In the genomic region with DNA sequence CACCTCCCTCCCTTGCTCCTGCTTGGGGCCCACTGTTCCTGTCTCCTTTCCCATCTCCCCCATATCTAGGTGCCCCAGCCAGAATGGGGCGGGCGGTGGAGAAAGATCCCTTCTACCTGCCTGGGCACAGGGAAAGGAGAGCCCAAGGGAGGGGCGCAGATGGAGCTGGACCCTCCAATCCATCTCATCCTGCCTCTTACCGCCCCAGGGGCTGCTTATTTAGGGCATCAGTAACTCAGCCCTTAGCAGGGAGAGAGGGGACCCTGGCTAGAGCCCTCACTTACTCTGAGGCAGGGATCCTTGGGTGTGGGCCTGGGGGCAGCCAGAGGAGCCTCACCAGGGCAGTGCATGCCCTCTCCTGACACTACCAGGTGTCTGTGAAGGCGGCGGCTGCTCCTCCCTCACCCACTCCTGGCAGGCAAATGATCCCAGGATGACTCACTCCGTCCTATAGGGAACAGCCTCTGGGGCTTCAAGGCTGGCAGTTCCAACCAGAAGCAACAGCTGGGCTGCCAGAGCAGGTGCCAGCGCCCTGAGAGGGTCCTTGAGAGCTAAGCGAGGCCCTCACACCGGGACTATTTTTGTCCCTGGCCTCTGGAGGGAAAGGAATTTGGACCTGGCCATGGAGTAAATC, we compare ENCODE assay signal across 9 cellular contexts. TPM values are rescaled to one million over a fixed set of nuclear protein-coding genes. Genes with fewer than 3 reads are reported as not detected.
A peak's percentile ranks its signal among the peaks of the same experiment; 100 is the strongest.
DNase-seq lines count a peak whose midpoint lies in the region; ATAC-seq and TF ChIP-seq lines count a peak whose summit lies in the region.
"Had no signal": no experiment of that assay in that cellular context is flagged by ENCODE, and none has a peak within 500 bp of the region (broad histone marks: within the 10 kb centered on the region; RNA-seq: fewer than 3 reads in every experiment).

No MANE protein-coding gene starts in this region.

- TF ChIP-seq POLR2A in body of pancreas (IDR thresholded peaks at IDR 0.05) (peak in 2 of 3 donors; percentile 39 to 46), testis (IDR thresholded peaks at IDR 0.05) (no peak)

- intact Hi-C loops in body of pancreas (cut with DNase I) (no loop called here), testis (cut with DNase I; ENCODE audit: low total_unique reads) (no loop called here)

- no peak overlapping the region for H3K4me2 ChIP-seq in mesenchymal stem cell (ENCODE audit: low read length, poor library complexity, severe bottlenecking)
- H3K4me2 ChIP-seq: KMS-11 had no signal

- peak overlapping the region; percentile 18 for H4K91ac ChIP-seq in mesenchymal stem cell (ENCODE audit: low read length)

- no peak overlapping the region for H3K4me3 Mint-ChIP-seq in glutamatergic neuron (ENCODE audit: unreplicated experiment)

- no peak overlapping the region for H3K14ac ChIP-seq in mesenchymal stem cell (ENCODE audit: low read length in 2 of 2)

- peak overlapping the region; percentile 14 for H4K8ac ChIP-seq in mesenchymal stem cell (ENCODE audit: low read length)

- H3K36me3 ChIP-seq in body of pancreas (replicated peaks in 1 of 2; ENCODE audit: insufficient read depth in 1 of 2, low read depth in 2 of 2) (no peaks in the 10 kb centered on the region), mesenchymal stem cell (ENCODE audit: control insufficient read depth in 1 of 2, insufficient read depth in 2 of 2, low read depth in 1 of 2, low read length in 2 of 2) (peaks cover 2 to 15% of the 10 kb centered on the region in 2 experiments), testis (ENCODE audit: low read depth, missing control alignments) (no peaks in the 10 kb centered on the region)

- H3K4me1 ChIP-seq in body of pancreas (peaks cover 48% of the 10 kb centered on the region), mesenchymal stem cell (ENCODE audit: control insufficient read depth, insufficient read depth, low read depth, low read length) (peaks cover 51% of the 10 kb centered on the region), testis (peaks cover 16% of the 10 kb centered on the region)

- H2AK5ac ChIP-seq in mesenchymal stem cell (ENCODE audit: low read length, severe bottlenecking), result peak overlapping the region; percentile 97

- no peak overlapping the region for H3K18ac ChIP-seq in mesenchymal stem cell (ENCODE audit: low read depth in 1 of 2, low read length in 2 of 2)

- H3K9ac ChIP-seq in mesenchymal stem cell (ENCODE audit: low read length), result no peak overlapping the region
- H3K9ac ChIP-seq: KMS-11 had no signal

- H3K4me3 ChIP-seq in body of pancreas, result no peak overlapping the region
- H3K4me3 ChIP-seq in mesenchymal stem cell (ENCODE audit: insufficient read depth in 1 of 2, low read depth in 1 of 2, low read length in 2 of 2), result no peak overlapping the region
- H3K4me3 ChIP-seq in testis, result no peak overlapping the region

- DNase-seq in D341Med (ENCODE audit: low spot score) (peak; percentile 54), NCI-H2029 treated with DMSO at 0.1 percent for 48 hours (lab: John Stamatoyannopoulos, UW) (peak; percentile 72), body of pancreas (peak; percentile 76 to 95 (median 89)), mesenchymal stem cell (peak; percentile 76), glutamatergic neuron (no peak), testis (no peak)

- H3K9me3 ChIP-seq in body of pancreas (no peaks in the 10 kb centered on the region), mesenchymal stem cell (ENCODE audit: control insufficient read depth, low read length) (no peaks in the 10 kb centered on the region), testis (no peaks in the 10 kb centered on the region)

- H3K27me3 Mint-ChIP-seq in glutamatergic neuron (ENCODE audit: unreplicated experiment), result peaks cover 14% of the 10 kb centered on the region

- H2BK15ac ChIP-seq in mesenchymal stem cell (ENCODE audit: low read depth, poor library complexity, severe bottlenecking), result peak overlapping the region; percentile 41

- no peak overlapping the region for H3K27ac Mint-ChIP-seq in glutamatergic neuron (ENCODE audit: unreplicated experiment)

- H3K27me3 ChIP-seq in body of pancreas (no peaks in the 10 kb centered on the region), mesenchymal stem cell (ENCODE audit: control insufficient read depth in 1 of 2, insufficient read depth in 1 of 2, low read length in 2 of 2) (no peaks in the 10 kb centered on the region), testis (no peaks in the 10 kb centered on the region)

- H3K27ac ChIP-seq in body of pancreas (peak overlapping the region; percentile 59 to 75 (median 64)), mesenchymal stem cell (ENCODE audit: low read length, poor library complexity, severe bottlenecking) (peak overlapping the region; percentile 13), testis (no peak overlapping the region)
- H3K27ac ChIP-seq: KMS-11 had no signal

- H3K79me1 ChIP-seq in mesenchymal stem cell (replicated peaks; ENCODE audit: low read length, poor library complexity, severe bottlenecking), result peaks cover 12% of the 10 kb centered on the region

- TF ChIP-seq CTCF in body of pancreas (IDR thresholded peaks at IDR 0.05), result peak in 1 of 7 experiments; percentile 9
- TF ChIP-seq CTCF in glutamatergic neuron (IDR thresholded peaks at IDR 0.05; ENCODE audit: partially characterized antibody, unreplicated experiment), result no peak
- TF ChIP-seq CTCF in testis (IDR thresholded peaks at IDR 0.05), result no peak

- H3K4me1 Mint-ChIP-seq in glutamatergic neuron (ENCODE audit: low read depth, unreplicated experiment), result peaks cover 27% of the 10 kb centered on the region

- H2AFZ ChIP-seq in mesenchymal stem cell (ENCODE audit: low read depth, low read length), result no peak overlapping the region

- no peak overlapping the region for H2BK120ac ChIP-seq in mesenchymal stem cell (ENCODE audit: low read depth, low read length)

- H3K23ac ChIP-seq in mesenchymal stem cell (ENCODE audit: low read length in 2 of 2), result peak overlapping the region in 1 of 2 experiments; percentile 73

- ATAC-seq in body of pancreas (peak; percentile 65), GM21528 (IDR thresholded peaks at IDR 0.05; ENCODE audit: low FRiP score, unreplicated experiment) (no peak), HG03469 (IDR thresholded peaks at IDR 0.05; ENCODE audit: unreplicated experiment) (no peak)

- H2BK5ac ChIP-seq in mesenchymal stem cell (ENCODE audit: low read depth, low read length, poor library complexity, severe bottlenecking), result no peak overlapping the region

- H2BK12ac ChIP-seq in mesenchymal stem cell (ENCODE audit: low read length in 2 of 2), result peak overlapping the region in 1 of 2 experiments; percentile 71

- H3K9me3 Mint-ChIP-seq in glutamatergic neuron (ENCODE audit: unreplicated experiment), result peaks cover 11% of the 10 kb centered on the region

- peak overlapping the region in 1 of 2 experiments; percentile 48 for H3K4ac ChIP-seq in mesenchymal stem cell (ENCODE audit: low read depth in 1 of 2, low read length in 2 of 2)

- 51 to 75% methylated on average over 3 to 10 of the region's 10 CpGs for WGBS in body of pancreas, 2 donors
- WGBS in mesenchymal stem cell, result 51% methylated on average over 8 of the region's 10 CpGs
- 79 to 80% methylated on average over 7 to 10 of the region's 10 CpGs for WGBS in testis, 2 donors

- no peaks in the 10 kb centered on the region for H3K36me3 Mint-ChIP-seq in glutamatergic neuron (ENCODE audit: unreplicated experiment)

RNA-seq across cellular contexts. Expression of a gene that starts 16.3 kb away (rescaled TPM):
- total RNA-seq in body of pancreas (10 to 100 TPM; 61.0 to 72.8 TPM), glutamatergic neuron (ENCODE audit: unreplicated experiment) (212 TPM), testis (100 to 1,000 TPM; 139 to 201 TPM)
- polyA plus RNA-seq in mesenchymal stem cell (2013, experiment 1 of 2), result 169 TPM
- polyA plus RNA-seq in mesenchymal stem cell (2013, experiment 2 of 2), result 176 TPM
- polyA plus RNA-seq in testis (ENCODE audit: insufficient read depth, low read depth, low replicate concordance), result 83.8 TPM

RNA-seq across cellular contexts. Expression of a gene that starts 49.0 kb away (rescaled TPM):
- total RNA-seq in body of pancreas, result over 10,000 TPM; 14,932 to 20,352 TPM
- polyA plus RNA-seq in mesenchymal stem cell (2013, experiment 1 of 2), result not detected
- not detected for polyA plus RNA-seq in mesenchymal stem cell (2013, experiment 2 of 2)
- not detected for total RNA-seq in glutamatergic neuron (ENCODE audit: unreplicated experiment)
- total RNA-seq in testis, result 1 to 10 TPM in 1 of 2 donors, not detected in 1; 1.2 TPM
- not detected for polyA plus RNA-seq in testis (ENCODE audit: insufficient read depth, low read depth, low replicate concordance)

Comparison
In these comparisons a context has a peak if more than half of its experiments do, and no peak if none do; other contexts are left out.
1. DNase-seq: peak in D341Med (single experiment), NCI-H2029 treated with DMSO at 0.1 percent for 48 hours (single experiment), body of pancreas (4 of 4) and mesenchymal stem cell (single experiment); none in glutamatergic neuron (single experiment) and testis (single experiment).
2. H3K27ac ChIP-seq: peak in body of pancreas (4 of 4) and mesenchymal stem cell (single experiment); none in testis (0 of 2).
3. RNA of a gene that starts 49.0 kb away (total RNA-seq): 14,932 to 20,352 TPM in body of pancreas; 1.2 TPM in testis and not detected in glutamatergic neuron (single experiment); every median in the first group is over 1,000 times any median in the second.